Comparison of ENCODE assay signal across 10 cellular contexts in the genomic region with DNA sequence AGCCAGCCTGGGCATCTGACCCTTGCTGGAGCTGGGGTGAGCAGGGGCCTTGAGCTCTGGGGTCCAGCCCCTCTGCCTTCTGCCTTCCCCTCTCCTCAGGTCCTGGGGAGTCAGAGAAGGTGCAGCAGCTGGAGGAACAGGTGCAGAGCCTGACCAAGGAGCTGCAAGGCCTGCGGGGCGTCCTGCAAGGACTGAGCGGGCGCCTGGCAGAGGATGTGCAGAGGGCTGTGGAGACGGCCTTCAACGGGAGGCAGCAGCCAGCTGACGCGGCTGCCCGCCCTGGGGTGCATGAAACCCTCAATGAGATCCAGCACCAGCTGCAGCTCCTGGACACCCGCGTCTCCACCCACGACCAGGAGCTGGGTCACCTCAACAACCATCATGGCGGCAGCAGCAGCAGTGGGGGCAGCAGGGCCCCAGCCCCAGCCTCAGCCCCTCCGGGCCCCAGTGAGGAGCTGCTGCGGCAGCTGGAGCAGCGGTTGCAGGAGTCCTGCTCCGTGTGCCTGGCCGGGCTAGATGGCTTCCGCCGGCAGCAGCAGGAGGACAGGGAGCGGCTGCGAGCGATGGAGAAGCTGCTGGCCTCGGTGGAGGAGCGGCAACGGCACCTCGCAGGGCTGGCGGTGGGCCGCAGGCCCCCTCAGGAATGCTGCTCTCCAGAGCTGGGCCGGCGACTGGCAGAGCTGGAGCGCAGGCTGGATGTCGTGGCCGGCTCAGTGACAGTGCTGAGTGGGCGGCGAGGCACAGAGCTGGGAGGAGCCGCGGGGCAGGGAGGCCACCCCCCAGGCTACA. TPM values are rescaled to one million over a fixed set of nuclear protein-coding genes. Genes with fewer than 3 reads are reported as not detected.
DNase-seq lines count a peak whose midpoint lies in the region; ATAC-seq, FAIRE-seq and TF ChIP-seq lines count a peak whose summit lies in the region.
"Had no signal": no experiment of that assay in that cellular context is flagged by ENCODE, and none has a peak within 500 bp of the region (broad histone marks: within the 10 kb centered on the region; RNA-seq: fewer than 3 reads in every experiment).

No MANE protein-coding gene starts in this region.

- no peak overlapping the region for H2AFZ ChIP-seq in HCT116 (ENCODE audit: low read depth, low read length, poor library complexity, severe bottlenecking)
- no peak overlapping the region for H2AFZ ChIP-seq in OCI-LY1 (ENCODE audit: low read length)
- no peak overlapping the region for H2AFZ ChIP-seq in H1 (ENCODE audit: low read length)

- H3K9me2 ChIP-seq in HCT116 (ENCODE audit: insufficient read depth) (no peaks in the 10 kb centered on the region), OCI-LY1 (ENCODE audit: low read depth, low read length) (no peaks in the 10 kb centered on the region)

- no peak for FAIRE-seq in H1 (lab: Jason Lieb, UNC)

- no peak overlapping the region for H3K14ac ChIP-seq in H1 (ENCODE audit: insufficient read length)

- 93% methylated on average over 21 of the region's 38 CpGs; no CpG with 5 or more reads in 1 of the 2 experiments for WGBS in H1 (ENCODE audit: extremely low coverage in 1 of 2, insufficient coverage in 1 of 2, insufficient read length in 1 of 2, insufficient replicate concordance in 2 of 2, low coverage in 1 of 2, low lambda C conversion rate in 2 of 2, missing lambda C conversion rate in 1 of 2), 2 experiments

- in situ Hi-C loops in gastrocnemius medialis (cut with MboI; ENCODE audit: low sequenced_read_pairs in 4 of 4): loop anchor here (10.0 kb wide), 2 partner anchors 47 to 117 kb away; a partner anchor contains a TSS

- H3K36me3 ChIP-seq in HCT116 (ENCODE audit: control insufficient read depth in 1 of 2, insufficient read depth in 2 of 2, low read length in 2 of 2): no peaks in the 10 kb centered on the region
- H3K36me3 ChIP-seq in OCI-LY1 (ENCODE audit: insufficient read depth, low read length): no peaks in the 10 kb centered on the region
- H3K36me3 ChIP-seq in H1 (ENCODE audit: control insufficient read depth in 2 of 4, insufficient read depth in 4 of 4, low read length in 3 of 4): no peaks in the 10 kb centered on the region
- H3K36me3 ChIP-seq in gastrocnemius medialis: no peaks in the 10 kb centered on the region

- H2BK15ac ChIP-seq in H1 (ENCODE audit: low read length): no peak overlapping the region

- peaks cover 13 to 36% of the 10 kb centered on the region in 2 experiments for H3K4me1 ChIP-seq in HCT116 (ENCODE audit: control insufficient read depth in 1 of 2, insufficient read depth in 2 of 2, low read length in 2 of 2)
- H3K4me1 ChIP-seq in OCI-LY1 (ENCODE audit: insufficient read depth, low read length, severe bottlenecking): peaks cover 29% of the 10 kb centered on the region
- peaks cover 0 to 28% (median 15%) of the 10 kb centered on the region in 4 experiments; a peak in 6 of 7 replicates for H3K4me1 ChIP-seq in H1 (replicated peaks in 1 of 4; ENCODE audit: control insufficient read depth in 3 of 4, insufficient read depth in 4 of 4, low read length in 3 of 4)
- H3K4me1 ChIP-seq in gastrocnemius medialis: peaks cover 21 to 44% of the 10 kb centered on the region in 2 donors

- DNase-seq in HCT116 (ENCODE audit: low read depth, low spot score): no peak
- no peak for DNase-seq in H1 (ENCODE audit: low read depth in 1 of 2, low spot score in 2 of 2)
- no peak for DNase-seq in gastrocnemius medialis
- no peak for DNase-seq in A172 (ENCODE audit: low spot score)
- DNase-seq: islet precursor cell had no signal

- peaks cover 13% of the 10 kb centered on the region; the same call in 1 of the 2 replicates for H3K23me2 ChIP-seq in H1 (ENCODE audit: low read depth, low read length)

- H3K9me3 ChIP-seq in HCT116 (ENCODE audit: control insufficient read depth in 1 of 2, insufficient read depth in 1 of 2, low read depth in 1 of 2, low read length in 2 of 2) (no peaks in the 10 kb centered on the region), OCI-LY1 (ENCODE audit: low read length) (no peaks in the 10 kb centered on the region), H1 (ENCODE audit: insufficient read depth in 2 of 2, low read depth in 1 of 2, low read length in 1 of 2) (no peaks in the 10 kb centered on the region), gastrocnemius medialis (no peaks in the 10 kb centered on the region)
- H3K9me3 ChIP-seq: ascending aorta had no signal

- no peak overlapping the region for H4K91ac ChIP-seq in H1 (replicated peaks; ENCODE audit: insufficient read length, low read length)

- H3K9ac ChIP-seq in HCT116 (ENCODE audit: low read length) (no peak overlapping the region), OCI-LY1 (ENCODE audit: low read length) (peak overlapping the region; percentile 26; the same call in 1 of the 2 replicates), H1 (replicated peaks in 1 of 4; ENCODE audit: extremely low read depth in 1 of 4, low read depth in 3 of 4, low read length in 3 of 4) (no peak overlapping the region)

- no peaks in the 10 kb centered on the region for H3F3A ChIP-seq in OCI-LY1 (ENCODE audit: insufficient read depth, low read length)

- no peak for TF ChIP-seq POLR2A in HCT116 (IDR thresholded peaks at IDR 0.05; ENCODE audit: borderline replicate concordance, extremely low read depth, insufficient read depth, insufficient read length)
- no peak for TF ChIP-seq POLR2A in H1 (IDR thresholded peaks at IDR 0.05; ENCODE audit: control extremely low read depth in 1 of 2, low read depth in 2 of 2, low read length in 2 of 2)
- TF ChIP-seq POLR2A in gastrocnemius medialis (IDR thresholded peaks at IDR 0.05): no peak

- H3K56ac ChIP-seq in H1 (replicated peaks; ENCODE audit: insufficient read length, low read depth, low read length): no peak overlapping the region

- no peak for TF ChIP-seq RAD21 in HCT116 (IDR thresholded peaks at IDR 0.05; ENCODE audit: low read depth)
- no peak for TF ChIP-seq RAD21 in H1 (IDR thresholded peaks at IDR 0.05 in 1 of 2, conservative IDR thresholded peaks at IDR 0.05 in 1 of 2; ENCODE audit: low read depth in 2 of 2, low read length in 2 of 2)

- no peak overlapping the region for H2BK120ac ChIP-seq in H1 (replicated peaks; ENCODE audit: low read depth, low read length)

- no peaks in the 10 kb centered on the region for H4K20me1 ChIP-seq in HCT116 (ENCODE audit: insufficient read depth)
- H4K20me1 ChIP-seq in OCI-LY1 (ENCODE audit: insufficient read depth, low read length): no peaks in the 10 kb centered on the region
- no peaks in the 10 kb centered on the region for H4K20me1 ChIP-seq in H1 (replicated peaks in 1 of 2; ENCODE audit: control insufficient read depth in 1 of 2, insufficient read depth in 2 of 2, low read length in 2 of 2)

- H2BK5ac ChIP-seq in H1 (ENCODE audit: low read depth, low read length): no peak overlapping the region

- BruUV-seq in HCT116 (replicated peaks; lab: Mats Ljungman, UMichigan): no TSS peak

- no peak overlapping the region for H2AK5ac ChIP-seq in H1 (ENCODE audit: low read depth, low read length)

- H4K5ac ChIP-seq in H1 (ENCODE audit: insufficient read length, low read depth, low read length): no peak overlapping the region

- H4K8ac ChIP-seq in H1 (ENCODE audit: extremely low read depth, insufficient read depth, low read length): peak overlapping the region; percentile 73

- no peak overlapping the region for H2BK20ac ChIP-seq in H1 (ENCODE audit: low read length)

- H3K18ac ChIP-seq in H1 (ENCODE audit: extremely low read depth, low read length): no peak overlapping the region

- H3K27ac ChIP-seq in HCT116 (ENCODE audit: low read depth, low read length): peak overlapping the region; percentile 52
- H3K27ac ChIP-seq in OCI-LY1 (ENCODE audit: low read depth, low read length, poor library complexity, severe bottlenecking): peak overlapping the region; percentile 18
- no peak overlapping the region for H3K27ac ChIP-seq in H1 (ENCODE audit: low read depth, low read length)
- peak overlapping the region; percentile 75 to 95 (median 86) for H3K27ac ChIP-seq in gastrocnemius medialis

- H3K4me2 ChIP-seq in HCT116 (ENCODE audit: low read length) (peak overlapping the region; percentile 81), OCI-LY1 (ENCODE audit: low read length) (peak overlapping the region; percentile 58), H1 (ENCODE audit: insufficient read depth in 1 of 2, low read depth in 2 of 2, low read length in 2 of 2) (no peak overlapping the region; a peak in 1 of 4 replicates)

- H3K4me3 ChIP-seq in HCT116 (replicated peaks in 1 of 2; ENCODE audit: low read depth in 1 of 2, low read length in 2 of 2): 0 out of 4 replicates have a peak overlapping the region, but pooled peaks of 1 of the 2 experiments have one; percentile 48
- H3K4me3 ChIP-seq in OCI-LY1 (ENCODE audit: low read depth, low read length, poor library complexity, severe bottlenecking): no peak overlapping the region
- H3K4me3 ChIP-seq in H1 (ENCODE audit: extremely low read depth in 1 of 4, insufficient read depth in 2 of 4, low read depth in 3 of 4, low read length in 4 of 4): no peak overlapping the region
- H3K4me3 ChIP-seq in gastrocnemius medialis: peak overlapping the region in 2 of 4 donors; percentile 19 to 40

- POLR2A ChIA-PET in HCT116 (lab: Charles Lee): interaction anchor here (0.9 to 1.3 kb wide), 3 partner anchors 11 to 210 kb away, joined by 4 to 7 read pairs (median 6); a partner anchor contains a TSS
- POLR2A ChIA-PET in H1 (lab: Charles Lee; ENCODE audit: partially characterized antibody): interaction anchor here (0.6 to 5.9 kb wide), 10 partner anchors 9 to 327 kb away, joined by 3 to 63 read pairs (median 6); a partner anchor contains a TSS

- TF ChIP-seq CTCF in HCT116 (IDR thresholded peaks at IDR 0.05 in 2 of 3, conservative IDR thresholded peaks at IDR 0.05 in 1 of 3; ENCODE audit: borderline replicate concordance in 1 of 3, insufficient read depth in 1 of 3, low read depth in 2 of 3, low read length in 2 of 3) (no peak), OCI-LY1 (IDR thresholded peaks at IDR 0.05; ENCODE audit: low read length) (no peak), H1 (IDR thresholded peaks at IDR 0.05; ENCODE audit: control extremely low read depth in 1 of 3, insufficient read depth in 1 of 3, low read depth in 1 of 3, low read length in 3 of 3) (no peak), gastrocnemius medialis (IDR thresholded peaks at IDR 0.05 in 4 of 5, conservative IDR thresholded peaks at IDR 0.05 in 1 of 5) (no peak)

- H2BK12ac ChIP-seq in H1 (ENCODE audit: low read depth, low read length): 0 out of 2 replicates have a peak overlapping the region, but pooled peaks have one; percentile 17

- CTCF ChIA-PET in HCT116 (lab: Charles Lee) (interaction anchor here (1.1 to 1.3 kb wide), 4 partner anchors 9 to 156 kb away, joined by 3 to 6 read pairs (median 4); a partner anchor contains a TSS), H1 (lab: Charles Lee; ENCODE audit: partially characterized antibody) (interaction anchor here (0.5 to 16.5 kb wide), 19 partner anchors 8 to 197 kb away, joined by 3 to 160 read pairs (median 4); a partner anchor contains a TSS)

- H3K79me2 ChIP-seq in HCT116 (ENCODE audit: insufficient read depth, low read length) (no peaks in the 10 kb centered on the region), OCI-LY1 (ENCODE audit: insufficient read depth, low read length) (no peaks in the 10 kb centered on the region), H1 (ENCODE audit: control insufficient read depth in 1 of 2, insufficient read depth in 2 of 2, low read length in 2 of 2) (no peaks in the 10 kb centered on the region)

- no peak for TF ChIP-seq EP300 in H1 (IDR thresholded peaks at IDR 0.05; ENCODE audit: borderline replicate concordance in 1 of 2, low read depth in 2 of 2, low read length in 2 of 2)

- H3K4ac ChIP-seq in H1 (replicated peaks; ENCODE audit: insufficient read length, low read depth, low read length): peak overlapping the region; percentile 65

- no peak overlapping the region for H3K23ac ChIP-seq in H1 (ENCODE audit: insufficient read length)

- H3K27me3 ChIP-seq in HCT116 (ENCODE audit: insufficient read depth, low read length) (no peaks in the 10 kb centered on the region), OCI-LY1 (ENCODE audit: insufficient read depth, low read length) (peaks cover 11% of the 10 kb centered on the region; the same call in 1 of the 2 replicates), H1 (replicated peaks in 1 of 4; ENCODE audit: control insufficient read depth in 3 of 4, extremely low read depth in 1 of 4, insufficient read depth in 3 of 4, low read length in 3 of 4) (peaks cover 0 to 9% (median 4%) of the 10 kb centered on the region in 4 experiments; a peak in 2 of 7 replicates), gastrocnemius medialis (no peaks in the 10 kb centered on the region)
- H3K27me3 ChIP-seq: ascending aorta had no signal

- RAD21 ChIA-PET in HCT116 (lab: Charles Lee; ENCODE audit: low non-redundant PET in 1 of 2, low total read pairs in 2 of 2, uncharacterized antibody in 2 of 2, unreplicated experiment in 2 of 2): interaction anchor here in 1 of 2 experiments (1.6 kb wide), 1 partner anchor 120 kb away, joined by 4 read pairs; no protein-coding TSS in a partner anchor

- no peak for ATAC-seq in HCT116
- ATAC-seq in gastrocnemius medialis: no peak
- no peak for ATAC-seq in GM18511 (IDR thresholded peaks at IDR 0.05; ENCODE audit: unreplicated experiment)
- no peak for ATAC-seq in HG03378 (IDR thresholded peaks at IDR 0.05; ENCODE audit: unreplicated experiment)
- ATAC-seq in activated CD4-positive, CD25-positive, alpha-beta regulatory T cell treated with anti-CD3 and anti-CD28 coated beads, Interleukin-2, amount 50 U/mL, for 24 hours: no peak

- H3K79me1 ChIP-seq in H1 (ENCODE audit: low read depth, low read length): no peaks in the 10 kb centered on the region

- intact Hi-C loops in HCT116 (cut with micrococcal nuclease) (no loop called here), gastrocnemius medialis (cut with DNase I; ENCODE audit: low total_unique reads) (loop anchor here (10.0 kb wide), 1 partner anchor 293 kb away; a partner anchor contains a TSS)

RNA-seq across cellular contexts. Expression of a gene that starts 3.8 kb away (rescaled TPM):
- total RNA-seq in HCT116 (2021; ENCODE audit: unreplicated experiment) (0.59 TPM), gastrocnemius medialis (10 to 100 TPM in 2 of 4 donors, 1 to 10 TPM in 2; 6.8 to 18.2 (median 11.3) TPM)
- polyA plus RNA-seq in HCT116 (2012): 0.20 and 0.21 TPM in 2 replicates
- total RNA-seq in H1 (2021; fragmentation: NEBNext Ultra II Directional; extraction: Animal tissue kit (Norgen Biotek cat#: 25700)): 2.9 and 3.0 TPM in 2 replicates
- 1.9 and 3.1 TPM in 2 replicates for polyA plus RNA-seq in H1 (2011; rRNA removed)
- polyA plus RNA-seq in H1 (2011; cell fraction: cytosol; rRNA removed): 2.0 TPM
- 2.9 TPM for polyA plus RNA-seq in H1 (2011; cell fraction: nucleus; rRNA removed)
- 0.61 to 2.3 TPM (median 1.8 TPM) in 4 replicates for polyA plus RNA-seq in H1 (2012, experiment 1 of 2)
- polyA plus RNA-seq in H1 (2012, experiment 2 of 2): 1.1 TPM
- polyA plus RNA-seq in H1 (2013, experiment 1 of 2): 3.0 TPM
- 2.4 TPM for polyA plus RNA-seq in H1 (2013, experiment 2 of 2)
- 0.28 and 0.66 TPM in 2 replicates for polyA minus RNA-seq in H1 (2011; rRNA and poly(A)+ RNA removed)
- polyA minus RNA-seq in H1 (2011; cell fraction: cytosol; rRNA and poly(A)+ RNA removed): 1.9 TPM
- 1.8 TPM for polyA minus RNA-seq in H1 (2011; cell fraction: nucleus; rRNA and poly(A)+ RNA removed)
- 0.10 and 0.47 TPM in 2 replicates for total RNA-seq in A172 (2014; rRNA removed; shearing (Covaris generic))

RNA-seq across cellular contexts. Expression of a gene that starts 4.4 kb away (rescaled TPM):
- total RNA-seq in HCT116 (2021; ENCODE audit: unreplicated experiment) (6.7 TPM), gastrocnemius medialis (1 to 10 TPM in 2 of 4 donors, under 1 TPM in 1, not detected in 1; 0.91 to 5.4 (median 1.3) TPM)
- polyA plus RNA-seq in HCT116 (2012): 4.4 and 4.8 TPM in 2 replicates
- 17.7 and 20.5 TPM in 2 replicates for total RNA-seq in H1 (2021; fragmentation: NEBNext Ultra II Directional; extraction: Animal tissue kit (Norgen Biotek cat#: 25700))
- polyA plus RNA-seq in H1 (2011; rRNA removed): 11.0 and 14.5 TPM in 2 replicates
- 10.0 TPM for polyA plus RNA-seq in H1 (2011; cell fraction: cytosol; rRNA removed)
- polyA plus RNA-seq in H1 (2011; cell fraction: nucleus; rRNA removed): 17.9 TPM
- 15.1 to 19.4 TPM (median 16.9 TPM) in 4 replicates for polyA plus RNA-seq in H1 (2012, experiment 1 of 2)
- polyA plus RNA-seq in H1 (2012, experiment 2 of 2): 12.6 TPM
- 7.6 TPM for polyA plus RNA-seq in H1 (2013, experiment 1 of 2)
- 7.1 TPM for polyA plus RNA-seq in H1 (2013, experiment 2 of 2)
- 6.8 and 9.2 TPM in 2 replicates for polyA minus RNA-seq in H1 (2011; rRNA and poly(A)+ RNA removed)
- 2.9 TPM for polyA minus RNA-seq in H1 (2011; cell fraction: cytosol; rRNA and poly(A)+ RNA removed)
- 3.9 TPM for polyA minus RNA-seq in H1 (2011; cell fraction: nucleus; rRNA and poly(A)+ RNA removed)
- 8.7 and 10.3 TPM in 2 replicates for total RNA-seq in A172 (2014; rRNA removed; shearing (Covaris generic))

RNA-seq across cellular contexts. Expression of a gene that starts 10.7 kb away (rescaled TPM):
- 187 TPM for total RNA-seq in HCT116 (2021; ENCODE audit: unreplicated experiment)
- polyA plus RNA-seq in HCT116 (2012): 262 and 288 TPM in 2 replicates
- total RNA-seq in H1 (2021; fragmentation: NEBNext Ultra II Directional; extraction: Animal tissue kit (Norgen Biotek cat#: 25700)): 212 and 225 TPM in 2 replicates
- polyA plus RNA-seq in H1 (2011; rRNA removed): 865 and 906 TPM in 2 replicates
- polyA plus RNA-seq in H1 (2011; cell fraction: cytosol; rRNA removed): 368 TPM
- polyA plus RNA-seq in H1 (2011; cell fraction: nucleus; rRNA removed): 358 TPM
- 242 to 359 TPM (median 313 TPM) in 4 replicates for polyA plus RNA-seq in H1 (2012, experiment 1 of 2)
- 550 TPM for polyA plus RNA-seq in H1 (2012, experiment 2 of 2)
- polyA plus RNA-seq in H1 (2013, experiment 1 of 2): 754 TPM
- 766 TPM for polyA plus RNA-seq in H1 (2013, experiment 2 of 2)
- 164 and 185 TPM in 2 replicates for polyA minus RNA-seq in H1 (2011; rRNA and poly(A)+ RNA removed)
- 376 TPM for polyA minus RNA-seq in H1 (2011; cell fraction: cytosol; rRNA and poly(A)+ RNA removed)
- polyA minus RNA-seq in H1 (2011; cell fraction: nucleus; rRNA and poly(A)+ RNA removed): 147 TPM
- 100 to 1,000 TPM; 191 to 283 (median 251) TPM for total RNA-seq in gastrocnemius medialis
- 334 and 356 TPM in 2 replicates for total RNA-seq in A172 (2014; rRNA removed; shearing (Covaris generic))

RNA-seq across cellular contexts. Expression of a gene that starts 30.7 kb away (rescaled TPM):
- total RNA-seq in HCT116 (2021; ENCODE audit: unreplicated experiment): 40.0 TPM
- polyA plus RNA-seq in HCT116 (2012): 27.0 and 35.6 TPM in 2 replicates
- 45.4 and 51.0 TPM in 2 replicates for total RNA-seq in H1 (2021; fragmentation: NEBNext Ultra II Directional; extraction: Animal tissue kit (Norgen Biotek cat#: 25700))
- 62.0 and 82.0 TPM in 2 replicates for polyA plus RNA-seq in H1 (2011; rRNA removed)
- polyA plus RNA-seq in H1 (2011; cell fraction: cytosol; rRNA removed): 61.5 TPM
- 68.2 TPM for polyA plus RNA-seq in H1 (2011; cell fraction: nucleus; rRNA removed)
- polyA plus RNA-seq in H1 (2012, experiment 1 of 2): 45.8 to 52.7 TPM (median 47.1 TPM) in 4 replicates
- 50.1 TPM for polyA plus RNA-seq in H1 (2012, experiment 2 of 2)
- 31.9 TPM for polyA plus RNA-seq in H1 (2013, experiment 1 of 2)
- polyA plus RNA-seq in H1 (2013, experiment 2 of 2): 32.3 TPM
- 77.2 and 83.3 TPM in 2 replicates for polyA minus RNA-seq in H1 (2011; rRNA and poly(A)+ RNA removed)
- 35.4 TPM for polyA minus RNA-seq in H1 (2011; cell fraction: cytosol; rRNA and poly(A)+ RNA removed)
- 32.2 TPM for polyA minus RNA-seq in H1 (2011; cell fraction: nucleus; rRNA and poly(A)+ RNA removed)
- 1 to 10 TPM; 4.9 to 6.2 (median 5.7) TPM for total RNA-seq in gastrocnemius medialis
- total RNA-seq in A172 (2014; rRNA removed; shearing (Covaris generic)): 41.4 and 44.3 TPM in 2 replicates

RNA-seq across cellular contexts. Expression of a gene that starts 36.8 kb away (rescaled TPM):
- total RNA-seq in HCT116 (2021; ENCODE audit: unreplicated experiment) (4.0 TPM), gastrocnemius medialis (1 to 10 TPM; 1.2 to 7.1 (median 4.3) TPM)
- polyA plus RNA-seq in HCT116 (2012): 4.2 and 5.4 TPM in 2 replicates
- total RNA-seq in H1 (2021; fragmentation: NEBNext Ultra II Directional; extraction: Animal tissue kit (Norgen Biotek cat#: 25700)): 3.4 and 3.5 TPM in 2 replicates
- polyA plus RNA-seq in H1 (2011; rRNA removed): 2.5 and 3.7 TPM in 2 replicates
- polyA plus RNA-seq in H1 (2011; cell fraction: cytosol; rRNA removed): 3.6 TPM
- polyA plus RNA-seq in H1 (2011; cell fraction: nucleus; rRNA removed): 4.3 TPM
- 2.3 to 4.1 TPM (median 3.1 TPM) in 4 replicates for polyA plus RNA-seq in H1 (2012, experiment 1 of 2)
- polyA plus RNA-seq in H1 (2012, experiment 2 of 2): 1.6 TPM
- 6.9 TPM for polyA plus RNA-seq in H1 (2013, experiment 1 of 2)
- 7.4 TPM for polyA plus RNA-seq in H1 (2013, experiment 2 of 2)
- 2.1 and 2.7 TPM in 2 replicates for polyA minus RNA-seq in H1 (2011; rRNA and poly(A)+ RNA removed)
- 2.7 TPM for polyA minus RNA-seq in H1 (2011; cell fraction: cytosol; rRNA and poly(A)+ RNA removed)
- 1.00 TPM for polyA minus RNA-seq in H1 (2011; cell fraction: nucleus; rRNA and poly(A)+ RNA removed)
- total RNA-seq in A172 (2014; rRNA removed; shearing (Covaris generic)): 0.17 and 0.40 TPM in 2 replicates

Comparison
In these comparisons a context has a peak if more than half of its experiments do, and no peak if none do; other contexts are left out.
1. H3K4me2 ChIP-seq: peak in HCT116 (single experiment) and OCI-LY1 (single experiment); none in H1 (0 of 2).